31 cellular contexts compared by ENCODE assay signal in genomic region chr10:9719246-9719645, GRCh38.
A peak's percentile ranks its signal among the peaks of the same experiment; 100 is the strongest.
DNase-seq lines count a peak whose midpoint lies in the region; ATAC-seq, FAIRE-seq and TF ChIP-seq lines count a peak whose summit lies in the region.
"Had no signal": no experiment of that assay in that cellular context is flagged by ENCODE, and none has a peak within 500 bp of the region (broad histone marks: within the 10 kb centered on the region; RNA-seq: fewer than 3 reads in every experiment).

No MANE protein-coding gene starts in this region.

- H3K9me3 ChIP-seq in HepG2 (ENCODE audit: low read length) (peaks cover 80% of the 10 kb centered on the region), right lobe of liver (peaks cover 0 to 6% (median 0%) of the 10 kb centered on the region in 4 donors), HEK293 (ENCODE audit: control insufficient read depth, insufficient read depth, low read depth, low read length) (no peaks in the 10 kb centered on the region)
- H3K9me3 ChIP-seq: A549; BE2C; BLaER1; BLaER1 treated with 17β-estradiol and CSF1 and Interleukin-3, amounts not matched to agents 10 nM and 100 nM; Caco-2 had no signal

- no peak for FAIRE-seq in HepG2 (lab: Jason Lieb, UNC)
- FAIRE-seq: A204.1, A549, D721Med had no signal

- no peaks in the 10 kb centered on the region for H3K4me1 ChIP-seq in HepG2 (ENCODE audit: insufficient read depth, low read length)
- H3K4me1 ChIP-seq in right lobe of liver, result no peaks in the 10 kb centered on the region
- no peaks in the 10 kb centered on the region for H3K4me1 ChIP-seq in HEK293 (ENCODE audit: control insufficient read depth, insufficient read depth, low read length)
- H3K4me1 ChIP-seq: A549; BE2C; BLaER1; BLaER1 treated with 17β-estradiol and CSF1 and Interleukin-3, amounts not matched to agents 10 nM and 100 nM; Caco-2 had no signal

- no peaks in the 10 kb centered on the region for H3K36me3 ChIP-seq in HepG2 (replicated peaks in 1 of 2; ENCODE audit: control insufficient read depth in 1 of 2, insufficient read depth in 2 of 2, low read length in 2 of 2)
- no peaks in the 10 kb centered on the region for H3K36me3 ChIP-seq in right lobe of liver
- no peaks in the 10 kb centered on the region for H3K36me3 ChIP-seq in HEK293 (ENCODE audit: control insufficient read depth in 2 of 2, insufficient read depth in 1 of 2, low read length in 2 of 2)
- H3K36me3 ChIP-seq: BE2C; BLaER1; BLaER1 treated with 17β-estradiol and CSF1 and Interleukin-3, amounts not matched to agents 10 nM and 100 nM had no signal

- in situ Hi-C loops in HepG2 (cut with HindIII; ENCODE audit: extremely low pct_ligation_motif_present, low pct_unique_long_range_greater_than_20kb), result no loop called here

- H3K79me2 ChIP-seq in HepG2 (ENCODE audit: insufficient read depth, low read length), result no peaks in the 10 kb centered on the region

- intact Hi-C loops in HepG2 (cut with micrococcal nuclease; ENCODE audit: unreplicated experiment), result no loop called here
- intact Hi-C loops in right lobe of liver (cut with DNase I), result no loop called here

- TF ChIP-seq CTCF in HepG2 (CRISPR knock-in tag; IDR thresholded peaks at IDR 0.05) (no peak), right lobe of liver (IDR thresholded peaks at IDR 0.05) (no peak), HEK293 (tag by site-specific recombination; IDR thresholded peaks at IDR 0.05) (no peak)

- no peak overlapping the region for H3K9ac ChIP-seq in HepG2 (ENCODE audit: insufficient read depth, low read depth, low read length)
- H3K9ac ChIP-seq: BLaER1; BLaER1 treated with 17β-estradiol and CSF1 and Interleukin-3, amounts not matched to agents 10 nM and 100 nM had no signal

- ATAC-seq in HepG2, result no peak
- no peak for ATAC-seq in right lobe of liver
- ATAC-seq in GM18873 (IDR thresholded peaks at IDR 0.05; ENCODE audit: low FRiP score, unreplicated experiment), result no peak
- ATAC-seq: A549; CD8-positive, alpha-beta T cell had no signal

- BruUV-seq in HepG2 (replicated peaks; lab: Mats Ljungman, UMichigan), result no TSS peak

- no peak for DNase-seq in HepG2 (ENCODE audit: low spot score)
- DNase-seq in right lobe of liver, result no peak
- DNase-seq: 8988T; ACHN; AML-193; BE2C; C1 segment of cervical spinal cord; Caco-2; Calu3; CD4-positive, alpha-beta memory T cell; CD4-positive, alpha-beta T cell; CD4-positive, CD25-positive, alpha-beta regulatory T cell; CD8-positive, alpha-beta memory T cell; CD8-positive, alpha-beta T cell; COR-L47; DMS 273 treated with DMSO at 0.1 percent for 48 hours; DMS153; DMS53; DMS79; DMS79 treated with DMSO at 0.1 percent for 48 hours; DND-41; EL had no signal

- TF ChIP-seq EP300 in HepG2 (IDR thresholded peaks at IDR 0.05; ENCODE audit: low read depth in 2 of 2, low read length in 2 of 2), result no peak
- TF ChIP-seq EP300 in HepG2 (CRISPR knock-in tag; IDR thresholded peaks at IDR 0.05; ENCODE audit: borderline replicate concordance), result no peak

- no peak for TF ChIP-seq RAD21 in HepG2 (CRISPR knock-in tag; IDR thresholded peaks at IDR 0.05)

- no peak overlapping the region for H3K4me2 ChIP-seq in HepG2 (ENCODE audit: low read depth, low read length)
- H3K4me2 ChIP-seq: A549; BLaER1; BLaER1 treated with 17β-estradiol and CSF1 and Interleukin-3, amounts not matched to agents 10 nM and 100 nM had no signal

- CTCF ChIA-PET in HepG2 (lab: Yijun Ruan, JAX; ENCODE audit: low intra/inter-chr PET ratio, low total read pairs), result no interaction called here
- CTCF ChIA-PET in HEK293 (lab: Yijun Ruan, JAX), result no interaction called here

- WGBS in HepG2 (ENCODE audit: low lambda C conversion rate), result 2% methylated on average over 2 of the region's 2 CpGs
- 30% methylated on average over 2 of the region's 2 CpGs for WGBS in right lobe of liver (ENCODE audit: insufficient coverage, low coverage, low lambda C conversion rate, missing lambda C conversion rate)

- H3K27me3 ChIP-seq in HepG2 (ENCODE audit: control insufficient read depth in 1 of 2, insufficient read depth in 2 of 2, low read length in 2 of 2) (no peaks in the 10 kb centered on the region), right lobe of liver (no peaks in the 10 kb centered on the region)
- H3K27me3 ChIP-seq: BE2C; BLaER1; BLaER1 treated with 17β-estradiol and CSF1 and Interleukin-3, amounts not matched to agents 10 nM and 100 nM had no signal

- no peak overlapping the region for H2AFZ ChIP-seq in HepG2 (ENCODE audit: low read length)

- H4K20me1 ChIP-seq in HepG2 (ENCODE audit: insufficient read depth, low read length), result no peaks in the 10 kb centered on the region
- H4K20me1 ChIP-seq: BLaER1; BLaER1 treated with 17β-estradiol and CSF1 and Interleukin-3, amounts not matched to agents 10 nM and 100 nM had no signal

- POLR2A ChIA-PET in HepG2 (lab: Yijun Ruan, JAX), result no interaction called here
- POLR2A ChIA-PET in HEK293 (lab: Yijun Ruan, JAX), result no interaction called here

- H3K27ac ChIP-seq in HepG2 (ENCODE audit: extremely low read length, insufficient read depth, low read length), result no peak overlapping the region
- no peak overlapping the region for H3K27ac ChIP-seq in right lobe of liver
- H3K27ac ChIP-seq in HEK293 (ENCODE audit: extremely low read depth, low read depth, low read length), result no peak overlapping the region
- H3K27ac ChIP-seq: 22Rv1; A549; BLaER1; BLaER1 treated with 17β-estradiol and CSF1 and Interleukin-3, amounts not matched to agents 10 nM and 100 nM; C4-2B had no signal

- TF ChIP-seq POLR2A in HepG2 (IDR thresholded peaks at IDR 0.05; ENCODE audit: insufficient read depth in 1 of 2, low read depth in 2 of 2, low read length in 2 of 2) (no peak), right lobe of liver (IDR thresholded peaks at IDR 0.05) (no peak)

- H3K4me3 ChIP-seq in HepG2 (replicated peaks in 1 of 3; ENCODE audit: insufficient read depth in 1 of 3, low read depth in 2 of 3, low read length in 3 of 3), result no peak overlapping the region
- H3K4me3 ChIP-seq in right lobe of liver, result no peak overlapping the region
- H3K4me3 ChIP-seq in HEK293 (ENCODE audit: low read depth, low read length), result no peak overlapping the region
- H3K4me3 ChIP-seq: A549; BLaER1; BLaER1 treated with 17β-estradiol and CSF1 and Interleukin-3, amounts not matched to agents 10 nM and 100 nM had no signal

TF ChIP-seq in HepG2, 621 proteins besides CTCF, POLR2A, EP300 and RAD21:
- TF ChIP-seq ATF7 (IDR thresholded peaks at IDR 0.05) (peak; percentile 92), ATF7 (CRISPR knock-in tag; IDR thresholded peaks at IDR 0.05) (no peak), PAWR (CRISPR knock-in tag; IDR thresholded peaks at IDR 0.05; ENCODE audit: borderline replicate concordance) (no peak)

TF ChIP-seq in HEK293, 187 proteins besides CTCF, POLR2A, EP300 and RAD21:
- TF ChIP-seq KLF1 (tag by site-specific recombination; IDR thresholded peaks at IDR 0.05) (no peak), ATF2 (tag by site-specific recombination; IDR thresholded peaks at IDR 0.05; ENCODE audit: low read depth) (peak; percentile 37; the same call in 1 of the 2 replicates)

Comparison
In these comparisons a context has a peak if more than half of its experiments do, and no peak if none do; other contexts are left out.
1. Of the 63 proteins assayed by ChIP-seq in both HepG2 and HEK293: peak only in HepG2: none; only in HEK293: ATF2; in both: none; in neither: 62.